ENCODE assay signal across 8 cellular contexts in genomic region chr6:37443219-37443542, GRCh38. TPM values are rescaled to one million over a fixed set of nuclear protein-coding genes. Genes with fewer than 3 reads are reported as not detected.
DNase-seq lines count a peak whose midpoint lies in the region; ATAC-seq and TF ChIP-seq lines count a peak whose summit lies in the region.
"Not testable (repeated sequence)": the region's sequence is repeated elsewhere in the genome, so short reads cannot be mapped to it uniquely, and the experiment has no call there.

No MANE protein-coding gene starts in this region.

- peaks cover 16% of the 10 kb centered on the region; the same call in 1 of the 2 replicates for H3K79me2 ChIP-seq in OCI-LY3 (ENCODE audit: low read length)

- H3K9me3 ChIP-seq in CD4-positive, CD25-positive, alpha-beta regulatory T cell (ENCODE audit: control insufficient read depth in 2 of 2, low read length in 2 of 2); OCI-LY3 (ENCODE audit: insufficient read depth, low read length); ascending aorta; muscle layer of colon (ENCODE audit: low read length); gastrocnemius medialis; transverse colon: not testable (repeated sequence)

- intact Hi-C loops in ascending aorta (cut with DNase I); gastrocnemius medialis (cut with DNase I; ENCODE audit: low total_unique reads); transverse colon (cut with DNase I; ENCODE audit: low total_unique reads): not testable (repeated sequence)

- not testable (repeated sequence) for H3K4me1 ChIP-seq in CD4-positive, CD25-positive, alpha-beta regulatory T cell (ENCODE audit: control insufficient read depth, insufficient read depth, low read length, poor library complexity, severe bottlenecking); OCI-LY3 (ENCODE audit: low read length); ascending aorta; gastrocnemius medialis
- H3K4me1 ChIP-seq in muscle layer of colon (ENCODE audit: insufficient read depth, low read length) = peaks cover 18% of the 10 kb centered on the region
- peaks cover 0 to 15% (median 5%) of the 10 kb centered on the region in 4 donors for H3K4me1 ChIP-seq in transverse colon

- H3K9ac ChIP-seq in OCI-LY3 (ENCODE audit: low read length); muscle layer of colon (ENCODE audit: low read length): not testable (repeated sequence)

- in situ Hi-C loops in gastrocnemius medialis (cut with MboI; ENCODE audit: low sequenced_read_pairs in 4 of 4); transverse colon (cut with MboI; ENCODE audit: low pct_ligation_motif_present in 1 of 4, low pct_unique_long_range_greater_than_20kb in 1 of 4, low sequenced_read_pairs in 3 of 4): not testable (repeated sequence)

- not testable (repeated sequence) for H2AFZ ChIP-seq in OCI-LY3 (ENCODE audit: low read depth, low read length)

- peak overlapping the region; percentile 80 for H3K4me3 ChIP-seq in CD4-positive, CD25-positive, alpha-beta regulatory T cell (ENCODE audit: low read depth, low read length)
- peak overlapping the region; percentile 9; the same call in 1 of the 2 replicates for H3K4me3 ChIP-seq in OCI-LY3 (ENCODE audit: low read length)
- peak overlapping the region; percentile 31 to 59 for H3K4me3 ChIP-seq in ascending aorta
- peak overlapping the region; percentile 43 for H3K4me3 ChIP-seq in fibroblast of the aortic adventitia (ENCODE audit: low read depth, low read length)
- H3K4me3 ChIP-seq in muscle layer of colon (ENCODE audit: low read depth in 1 of 2, low read length in 2 of 2) = peak overlapping the region in 1 of 2 donors; percentile 19
- peak overlapping the region in 3 of 4 donors; percentile 0 to 21 (median 11) for H3K4me3 ChIP-seq in gastrocnemius medialis
- H3K4me3 ChIP-seq in transverse colon = peak overlapping the region in 2 of 4 donors; percentile 4 to 28

- H3K27me3 Mint-ChIP-seq in CD4-positive, CD25-positive, alpha-beta regulatory T cell; activated CD8-positive, alpha-beta memory T cell treated with anti-CD3 and anti-CD28 coated beads, Interleukin-2, amount 10 ng/mL, durations not matched to agents 7 days and 5 days: not testable (repeated sequence)

- not testable (repeated sequence) for H3K9me3 Mint-ChIP-seq in CD4-positive, CD25-positive, alpha-beta regulatory T cell; activated CD8-positive, alpha-beta memory T cell treated with anti-CD3 and anti-CD28 coated beads, Interleukin-2, amount 10 ng/mL, durations not matched to agents 7 days and 5 days (ENCODE audit: low read depth)

- not testable (repeated sequence) for TF ChIP-seq POLR2A in gastrocnemius medialis (IDR thresholded peaks at IDR 0.05); transverse colon (IDR thresholded peaks at IDR 0.05)

- WGBS in transverse colon (ENCODE audit: low coverage in 1 of 2), 2 donors = 73 to 84% methylated on average over 4 to 5 of the region's 5 CpGs

- TF ChIP-seq CTCF in OCI-LY3 (IDR thresholded peaks at IDR 0.05; ENCODE audit: low read depth, low read length); ascending aorta (IDR thresholded peaks at IDR 0.05); fibroblast of the aortic adventitia (IDR thresholded peaks at IDR 0.05; ENCODE audit: insufficient read depth, low read length); gastrocnemius medialis (IDR thresholded peaks at IDR 0.05 in 4 of 5, conservative IDR thresholded peaks at IDR 0.05 in 1 of 5); transverse colon (IDR thresholded peaks at IDR 0.05): not testable (repeated sequence)

- not testable (repeated sequence) for H4K20me1 ChIP-seq in OCI-LY3 (ENCODE audit: insufficient read depth, low read length)

- H3K27ac ChIP-seq in CD4-positive, CD25-positive, alpha-beta regulatory T cell (ENCODE audit: insufficient read depth, low read length, poor library complexity, severe bottlenecking) = peak overlapping the region; percentile 71
- not testable (repeated sequence) for H3K27ac ChIP-seq in OCI-LY3 (ENCODE audit: low read length)
- H3K27ac ChIP-seq in ascending aorta (peak overlapping the region; percentile 54 to 60), muscle layer of colon (ENCODE audit: low read depth, low read length) (peak overlapping the region; percentile 33), gastrocnemius medialis (peak overlapping the region in 3 of 4 donors; percentile 46 to 60 (median 59)), transverse colon (peak overlapping the region; percentile 48 to 57 (median 54))

- ATAC-seq in CD4-positive, CD25-positive, alpha-beta regulatory T cell (ENCODE audit: low read depth in 2 of 2); activated CD8-positive, alpha-beta memory T cell treated with anti-CD3 and anti-CD28 coated beads, Interleukin-2, amount 10 ng/mL, durations not matched to agents 7 days and 5 days; gastrocnemius medialis: not testable (repeated sequence)

- H3K36me3 Mint-ChIP-seq in CD4-positive, CD25-positive, alpha-beta regulatory T cell = peaks cover 37% of the 10 kb centered on the region
- H3K36me3 Mint-ChIP-seq in activated CD8-positive, alpha-beta memory T cell treated with anti-CD3 and anti-CD28 coated beads, Interleukin-2, amount 10 ng/mL, durations not matched to agents 7 days and 5 days = peaks cover 51% of the 10 kb centered on the region

- H3K27ac Mint-ChIP-seq in CD4-positive, CD25-positive, alpha-beta regulatory T cell = peak overlapping the region; percentile 95
- peak overlapping the region; percentile 90 for H3K27ac Mint-ChIP-seq in activated CD8-positive, alpha-beta memory T cell treated with anti-CD3 and anti-CD28 coated beads, Interleukin-2, amount 10 ng/mL, durations not matched to agents 7 days and 5 days

- peaks cover 24 to 50% (median 38%) of the 10 kb centered on the region in 4 donors for H3K4me1 Mint-ChIP-seq in CD4-positive, CD25-positive, alpha-beta regulatory T cell
- peaks cover 34% of the 10 kb centered on the region for H3K4me1 Mint-ChIP-seq in activated CD8-positive, alpha-beta memory T cell treated with anti-CD3 and anti-CD28 coated beads, Interleukin-2, amount 10 ng/mL, durations not matched to agents 7 days and 5 days

- peak overlapping the region; percentile 73 to 92 (median 90) for H3K4me3 Mint-ChIP-seq in CD4-positive, CD25-positive, alpha-beta regulatory T cell
- H3K4me3 Mint-ChIP-seq in activated CD8-positive, alpha-beta memory T cell treated with anti-CD3 and anti-CD28 coated beads, Interleukin-2, amount 10 ng/mL, durations not matched to agents 7 days and 5 days = peak overlapping the region; percentile 75

- peaks cover 66% of the 10 kb centered on the region for H3K36me3 ChIP-seq in CD4-positive, CD25-positive, alpha-beta regulatory T cell (ENCODE audit: control insufficient read depth, insufficient read depth, low read length)
- H3K36me3 ChIP-seq in OCI-LY3 (replicated peaks; ENCODE audit: low read depth, low read length) (peaks cover 58% of the 10 kb centered on the region), ascending aorta (peaks cover 36 to 53% of the 10 kb centered on the region in 2 donors), muscle layer of colon (ENCODE audit: insufficient read depth, low read length) (peaks cover 43% of the 10 kb centered on the region), gastrocnemius medialis (peaks cover 0 to 49% of the 10 kb centered on the region in 2 donors), transverse colon (peaks cover 0 to 32% (median 14%) of the 10 kb centered on the region in 4 donors)

- DNase-seq in CD4-positive, CD25-positive, alpha-beta regulatory T cell; activated CD8-positive, alpha-beta memory T cell treated with anti-CD3 and anti-CD28 coated beads, Interleukin-2, amount 10 ng/mL, durations not matched to agents 7 days and 5 days; ascending aorta (ENCODE audit: low spot score in 2 of 2); fibroblast of the aortic adventitia (ENCODE audit: low read depth); gastrocnemius medialis; transverse colon: not testable (repeated sequence)

- not testable (repeated sequence) for TF ChIP-seq EP300 in transverse colon (IDR thresholded peaks at IDR 0.05; ENCODE audit: low read depth)

- not testable (repeated sequence) for H3K27me3 ChIP-seq in CD4-positive, CD25-positive, alpha-beta regulatory T cell (ENCODE audit: control insufficient read depth, insufficient read depth, low read length); OCI-LY3 (ENCODE audit: low read depth, low read length); ascending aorta; muscle layer of colon (ENCODE audit: control insufficient read depth in 1 of 2, insufficient read depth in 2 of 2, low read length in 2 of 2); gastrocnemius medialis; transverse colon

- CTCF ChIA-PET in activated CD8-positive, alpha-beta memory T cell treated with anti-CD3 and anti-CD28 coated beads, Interleukin-2, amount 10 ng/mL, durations not matched to agents 7 days and 5 days (lab: Charles Lee) = interaction anchor here (0.6 to 1.0 kb wide), 2 partner anchors 139 to 249 kb away, joined by 3 read pairs; no protein-coding TSS in a partner anchor

- H3K4me2 ChIP-seq in OCI-LY3 (ENCODE audit: low read length) = peak overlapping the region; percentile 37

RNA-seq across cellular contexts. Expression of gene CMTR1, which starts 10.2 kb away (rescaled TPM):
- 91.2 TPM for total RNA-seq in CD4-positive, CD25-positive, alpha-beta regulatory T cell
- polyA plus RNA-seq in CD4-positive, CD25-positive, alpha-beta regulatory T cell = 10 to 100 TPM; 27.8 to 31.2 (median 29.1) TPM
- 100 to 1,000 TPM in 1 of 2 experiments, 10 to 100 TPM in 1; 83.9 to 120 TPM for total RNA-seq in activated CD8-positive, alpha-beta memory T cell treated with anti-CD3 and anti-CD28 coated beads, Interleukin-2, amount 10 ng/mL, durations not matched to agents 7 days and 5 days
- total RNA-seq in ascending aorta (24.5 TPM), fibroblast of the aortic adventitia (ENCODE audit: low replicate concordance) (30.7 and 49.9 TPM in 2 replicates), gastrocnemius medialis (10 to 100 TPM; 18.2 to 34.6 (median 25.4) TPM), transverse colon (10 to 100 TPM; 16.5 to 40.6 (median 24.9) TPM)

RNA-seq across cellular contexts. Expression of gene CCDC167, which starts 56.5 kb away (rescaled TPM):
- 43.6 TPM for total RNA-seq in CD4-positive, CD25-positive, alpha-beta regulatory T cell
- polyA plus RNA-seq in CD4-positive, CD25-positive, alpha-beta regulatory T cell = 100 to 1,000 TPM; 172 to 274 (median 229) TPM
- total RNA-seq in activated CD8-positive, alpha-beta memory T cell treated with anti-CD3 and anti-CD28 coated beads, Interleukin-2, amount 10 ng/mL, durations not matched to agents 7 days and 5 days = 10 to 100 TPM; 73.8 to 83.4 TPM
- total RNA-seq in ascending aorta (28.4 TPM), fibroblast of the aortic adventitia (ENCODE audit: low replicate concordance) (35.0 and 59.9 TPM in 2 replicates), gastrocnemius medialis (10 to 100 TPM; 23.4 to 35.0 (median 30.8) TPM), transverse colon (10 to 100 TPM in 2 of 4 donors, not detected in 2; 16.9 to 21.8 TPM)
